Comparison of ENCODE assay signal across 9 cellular contexts in genomic region chr3:4426782-4427344, GRCh38. TPM values are rescaled to one million over a fixed set of nuclear protein-coding genes. Genes with fewer than 3 reads are reported as not detected.
DNase-seq lines count a peak whose midpoint lies in the region; ATAC-seq and TF ChIP-seq lines count a peak whose summit lies in the region.
"Had no signal": no experiment of that assay in that cellular context is flagged by ENCODE, and none has a peak within 500 bp of the region (broad histone marks: within the 10 kb centered on the region; RNA-seq: fewer than 3 reads in every experiment).

No MANE protein-coding gene starts in this region.

- DNase-seq in Caco-2 (peak in 1 of 2 experiments; percentile 13), brain microvascular endothelial cell (peak; percentile 93), retina (peak; percentile 43)
- no peak for DNase-seq in activated CD8-positive, alpha-beta T cell treated with anti-CD3 and anti-CD28 coated beads for 36 hours
- DNase-seq in activated T-helper 1 cell treated with anti-CD3 and anti-CD28 coated beads, Interleukin-12 subunit alpha, Interleukin-12 subunit beta, Interleukin-2, Interleukin-4 antibody, amounts not matched to agents 30 ng/mL and 10 ng/mL and 1 ng/mL, durations not matched to agents 14 hours and 24 hours and 36 hours (ENCODE audit: low spot score), result no peak

- peaks cover under 1% of the 10 kb centered on the region; the same call in 1 of the 2 replicates for H3K9me3 ChIP-seq in Caco-2

- intact Hi-C loops in Caco-2 (cut with micrococcal nuclease; ENCODE audit: unreplicated experiment), result loop anchor here (5.0 kb wide), 1 partner anchor 205 kb away; no protein-coding TSS in a partner anchor
- intact Hi-C loops in activated CD8-positive, alpha-beta T cell treated with anti-CD3 and anti-CD28 coated beads for 36 hours (cut with micrococcal nuclease), result no loop called here
- intact Hi-C loops in activated T-helper 1 cell treated with anti-CD3 and anti-CD28 coated beads, Interleukin-12 subunit alpha, Interleukin-12 subunit beta, Interleukin-2, Interleukin-4 antibody, amounts not matched to agents 30 ng/mL and 10 ng/mL and 1 ng/mL, durations not matched to agents 14 hours and 24 hours and 36 hours (cut with micrococcal nuclease), result loop anchor here (1.0 to 10.0 kb wide), 2 partner anchors 40 to 578 kb away; no protein-coding TSS in a partner anchor

- H3K27me3 ChIP-seq in Caco-2 (replicated peaks; ENCODE audit: control insufficient read depth, insufficient read depth, low read length) (no peaks in the 10 kb centered on the region), brain microvascular endothelial cell (replicated peaks) (no peaks in the 10 kb centered on the region)

- no peak overlapping the region for H3K4me3 Mint-ChIP-seq in Caco-2 (ENCODE audit: unreplicated experiment)
- no peak overlapping the region for H3K4me3 Mint-ChIP-seq in activated CD8-positive, alpha-beta T cell treated with anti-CD3 and anti-CD28 coated beads for 36 hours
- H3K4me3 Mint-ChIP-seq in activated T-helper 1 cell treated with anti-CD3 and anti-CD28 coated beads, Interleukin-12 subunit alpha, Interleukin-12 subunit beta, Interleukin-2, Interleukin-4 antibody, amounts not matched to agents 30 ng/mL and 10 ng/mL and 1 ng/mL, durations not matched to agents 14 hours and 24 hours and 36 hours, result no peak overlapping the region
- H3K4me3 Mint-ChIP-seq: IgD-negative memory B cell had no signal

- no peaks in the 10 kb centered on the region for H3K36me3 Mint-ChIP-seq in Caco-2 (ENCODE audit: insufficient read depth, unreplicated experiment)
- peaks cover 13% of the 10 kb centered on the region for H3K36me3 Mint-ChIP-seq in activated CD8-positive, alpha-beta T cell treated with anti-CD3 and anti-CD28 coated beads for 36 hours (ENCODE audit: low read depth)
- H3K36me3 Mint-ChIP-seq in activated T-helper 1 cell treated with anti-CD3 and anti-CD28 coated beads, Interleukin-12 subunit alpha, Interleukin-12 subunit beta, Interleukin-2, Interleukin-4 antibody, amounts not matched to agents 30 ng/mL and 10 ng/mL and 1 ng/mL, durations not matched to agents 14 hours and 24 hours and 36 hours (ENCODE audit: low read depth), result peaks cover 16% of the 10 kb centered on the region

- in situ Hi-C loops in brain microvascular endothelial cell (cut with HindIII; ENCODE audit: low pct_ligation_motif_present, low sequenced_read_pairs), result no loop called here

- POLR2A ChIA-PET in Caco-2 (lab: Charles Lee), result no interaction called here
- POLR2A ChIA-PET in activated CD8-positive, alpha-beta T cell treated with anti-CD3 and anti-CD28 coated beads for 36 hours (lab: Charles Lee), result interaction anchor here (0.7 kb wide), 1 partner anchor 9 kb away, joined by 3 read pairs; no protein-coding TSS in a partner anchor

- H3K36me3 ChIP-seq in Caco-2 (ENCODE audit: control insufficient read depth, insufficient read depth, low read length), result no peaks in the 10 kb centered on the region
- H3K36me3 ChIP-seq in brain microvascular endothelial cell (replicated peaks), result no peaks in the 10 kb centered on the region

- H3K4me3 ChIP-seq in Caco-2 (ENCODE audit: low read depth, low read length), result no peak overlapping the region
- no peak overlapping the region for H3K4me3 ChIP-seq in brain microvascular endothelial cell (ENCODE audit: low read depth, low read length)

- H3K27me3 Mint-ChIP-seq in Caco-2 (ENCODE audit: insufficient read depth, unreplicated experiment), result no peaks in the 10 kb centered on the region
- H3K27me3 Mint-ChIP-seq in activated CD8-positive, alpha-beta T cell treated with anti-CD3 and anti-CD28 coated beads for 36 hours, result no peaks in the 10 kb centered on the region
- no peaks in the 10 kb centered on the region for H3K27me3 Mint-ChIP-seq in activated T-helper 1 cell treated with anti-CD3 and anti-CD28 coated beads, Interleukin-12 subunit alpha, Interleukin-12 subunit beta, Interleukin-2, Interleukin-4 antibody, amounts not matched to agents 30 ng/mL and 10 ng/mL and 1 ng/mL, durations not matched to agents 14 hours and 24 hours and 36 hours (ENCODE audit: insufficient read depth)
- H3K27me3 Mint-ChIP-seq: IgD-negative memory B cell had no signal

- CTCF ChIA-PET in Caco-2 (lab: Charles Lee), result no interaction called here
- CTCF ChIA-PET in activated CD8-positive, alpha-beta T cell treated with anti-CD3 and anti-CD28 coated beads for 36 hours (lab: Charles Lee), result interaction anchor here (1.3 to 1.5 kb wide), 2 partner anchors 76 to 207 kb away, joined by 4 to 7 read pairs; no protein-coding TSS in a partner anchor

- H3K9me3 Mint-ChIP-seq in Caco-2 (ENCODE audit: unreplicated experiment), result peaks cover 17% of the 10 kb centered on the region
- peaks cover 3% of the 10 kb centered on the region for H3K9me3 Mint-ChIP-seq in activated CD8-positive, alpha-beta T cell treated with anti-CD3 and anti-CD28 coated beads for 36 hours
- peaks cover 12% of the 10 kb centered on the region for H3K9me3 Mint-ChIP-seq in activated T-helper 1 cell treated with anti-CD3 and anti-CD28 coated beads, Interleukin-12 subunit alpha, Interleukin-12 subunit beta, Interleukin-2, Interleukin-4 antibody, amounts not matched to agents 30 ng/mL and 10 ng/mL and 1 ng/mL, durations not matched to agents 14 hours and 24 hours and 36 hours

- peak; percentile 66 for ATAC-seq in GM19452 (IDR thresholded peaks at IDR 0.05; ENCODE audit: unreplicated experiment)
- ATAC-seq in HG03432 (IDR thresholded peaks at IDR 0.05; ENCODE audit: unreplicated experiment), result peak; percentile 94
- no peak for ATAC-seq in HG03280 (IDR thresholded peaks at IDR 0.05; ENCODE audit: unreplicated experiment)
- no peak for ATAC-seq in activated CD8-positive, alpha-beta T cell treated with anti-CD3 and anti-CD28 coated beads for 36 hours

- peaks cover 17% of the 10 kb centered on the region for H3K4me1 Mint-ChIP-seq in Caco-2 (ENCODE audit: low read depth, unreplicated experiment)
- peaks cover 20% of the 10 kb centered on the region for H3K4me1 Mint-ChIP-seq in activated CD8-positive, alpha-beta T cell treated with anti-CD3 and anti-CD28 coated beads for 36 hours (ENCODE audit: low read depth)
- H3K4me1 Mint-ChIP-seq in activated T-helper 1 cell treated with anti-CD3 and anti-CD28 coated beads, Interleukin-12 subunit alpha, Interleukin-12 subunit beta, Interleukin-2, Interleukin-4 antibody, amounts not matched to agents 30 ng/mL and 10 ng/mL and 1 ng/mL, durations not matched to agents 14 hours and 24 hours and 36 hours (ENCODE audit: low read depth), result peaks cover 25% of the 10 kb centered on the region

- peak overlapping the region; percentile 70 for H3K27ac ChIP-seq in brain microvascular endothelial cell

- BruUV-seq in Caco-2 (replicated peaks; lab: Mats Ljungman, UMichigan), result no TSS peak

- TF ChIP-seq CTCF in Caco-2 (IDR thresholded peaks at IDR 0.05; ENCODE audit: insufficient read depth in 1 of 2, low read depth in 1 of 2, low read length in 1 of 2, severe bottlenecking in 1 of 2, unreplicated experiment in 1 of 2) (no peak), brain microvascular endothelial cell (IDR thresholded peaks at IDR 0.05; ENCODE audit: low read depth, low read length, missing control alignments) (no peak)
- TF ChIP-seq CTCF in activated CD8-positive, alpha-beta T cell treated with anti-CD3 and anti-CD28 coated beads for 36 hours (IDR thresholded peaks at IDR 0.05), result no peak

- peaks cover 12% of the 10 kb centered on the region for H3K4me1 ChIP-seq in Caco-2

- peak overlapping the region; percentile 63 for H3K27ac Mint-ChIP-seq in Caco-2 (ENCODE audit: unreplicated experiment)
- H3K27ac Mint-ChIP-seq in activated CD8-positive, alpha-beta T cell treated with anti-CD3 and anti-CD28 coated beads for 36 hours, result no peak overlapping the region
- H3K27ac Mint-ChIP-seq in activated T-helper 1 cell treated with anti-CD3 and anti-CD28 coated beads, Interleukin-12 subunit alpha, Interleukin-12 subunit beta, Interleukin-2, Interleukin-4 antibody, amounts not matched to agents 30 ng/mL and 10 ng/mL and 1 ng/mL, durations not matched to agents 14 hours and 24 hours and 36 hours, result no peak overlapping the region

RNA-seq across cellular contexts. Expression of gene SUMF1, which starts 40.2 kb away (rescaled TPM):
- total RNA-seq in Caco-2 (2022), result 22.9 and 24.4 TPM in 2 replicates
- 1 to 10 TPM; 6.4 to 6.6 TPM for total RNA-seq in activated CD8-positive, alpha-beta T cell treated with anti-CD3 and anti-CD28 coated beads for 36 hours
- 6.1 and 7.0 TPM in 2 replicates for total RNA-seq in activated T-helper 1 cell treated with anti-CD3 and anti-CD28 coated beads, Interleukin-12 subunit alpha, Interleukin-12 subunit beta, Interleukin-2, Interleukin-4 antibody, amounts not matched to agents 30 ng/mL and 10 ng/mL and 1 ng/mL, durations not matched to agents 14 hours and 24 hours and 36 hours

Comparison
In these comparisons a context has a peak if more than half of its experiments do, and no peak if none do; other contexts are left out.
1. DNase-seq: peak in brain microvascular endothelial cell (single experiment) and retina (single experiment); none in activated CD8-positive, alpha-beta T cell treated with anti-CD3 and anti-CD28 coated beads for 36 hours (single experiment) and activated T-helper 1 cell treated with anti-CD3 and anti-CD28 coated beads, Interleukin-12 subunit alpha, Interleukin-12 subunit beta, Interleukin-2, Interleukin-4 antibody, amounts not matched to agents 30 ng/mL and 10 ng/mL and 1 ng/mL, durations not matched to agents 14 hours and 24 hours and 36 hours (single experiment).
2. ATAC-seq: peak in GM19452 (single experiment) and HG03432 (single experiment); none in HG03280 (single experiment) and activated CD8-positive, alpha-beta T cell treated with anti-CD3 and anti-CD28 coated beads for 36 hours (single experiment).